ENCODE assay signal across 1 cellular context in the genomic region with DNA sequence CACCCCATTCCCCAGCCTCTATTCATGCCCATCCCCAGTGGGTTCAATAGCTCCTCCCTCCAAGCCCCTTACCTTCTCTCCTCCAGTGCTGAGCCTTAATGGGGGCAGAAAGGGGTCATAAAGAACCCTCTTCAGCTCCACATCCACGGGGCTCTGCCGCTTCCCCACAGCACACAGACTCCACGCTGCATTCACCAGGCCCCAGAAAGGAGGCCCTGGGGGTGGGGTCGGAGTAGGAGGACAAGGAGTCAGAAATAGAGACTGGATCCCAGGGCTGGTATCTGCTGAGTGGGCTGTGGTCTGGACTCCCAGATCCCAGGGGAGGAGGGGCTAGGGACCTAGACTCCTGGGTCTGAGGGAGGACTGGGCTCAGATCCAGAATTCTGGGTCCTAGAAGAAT.
TF ChIP-seq lines count a peak whose summit lies in the region.

No MANE protein-coding gene starts in this region.

TF ChIP-seq in GM23338, 12 proteins besides CTCF, POLR2A, EP300 and RAD21 (continued from another document):
- TF ChIP-seq, protein P1, sequence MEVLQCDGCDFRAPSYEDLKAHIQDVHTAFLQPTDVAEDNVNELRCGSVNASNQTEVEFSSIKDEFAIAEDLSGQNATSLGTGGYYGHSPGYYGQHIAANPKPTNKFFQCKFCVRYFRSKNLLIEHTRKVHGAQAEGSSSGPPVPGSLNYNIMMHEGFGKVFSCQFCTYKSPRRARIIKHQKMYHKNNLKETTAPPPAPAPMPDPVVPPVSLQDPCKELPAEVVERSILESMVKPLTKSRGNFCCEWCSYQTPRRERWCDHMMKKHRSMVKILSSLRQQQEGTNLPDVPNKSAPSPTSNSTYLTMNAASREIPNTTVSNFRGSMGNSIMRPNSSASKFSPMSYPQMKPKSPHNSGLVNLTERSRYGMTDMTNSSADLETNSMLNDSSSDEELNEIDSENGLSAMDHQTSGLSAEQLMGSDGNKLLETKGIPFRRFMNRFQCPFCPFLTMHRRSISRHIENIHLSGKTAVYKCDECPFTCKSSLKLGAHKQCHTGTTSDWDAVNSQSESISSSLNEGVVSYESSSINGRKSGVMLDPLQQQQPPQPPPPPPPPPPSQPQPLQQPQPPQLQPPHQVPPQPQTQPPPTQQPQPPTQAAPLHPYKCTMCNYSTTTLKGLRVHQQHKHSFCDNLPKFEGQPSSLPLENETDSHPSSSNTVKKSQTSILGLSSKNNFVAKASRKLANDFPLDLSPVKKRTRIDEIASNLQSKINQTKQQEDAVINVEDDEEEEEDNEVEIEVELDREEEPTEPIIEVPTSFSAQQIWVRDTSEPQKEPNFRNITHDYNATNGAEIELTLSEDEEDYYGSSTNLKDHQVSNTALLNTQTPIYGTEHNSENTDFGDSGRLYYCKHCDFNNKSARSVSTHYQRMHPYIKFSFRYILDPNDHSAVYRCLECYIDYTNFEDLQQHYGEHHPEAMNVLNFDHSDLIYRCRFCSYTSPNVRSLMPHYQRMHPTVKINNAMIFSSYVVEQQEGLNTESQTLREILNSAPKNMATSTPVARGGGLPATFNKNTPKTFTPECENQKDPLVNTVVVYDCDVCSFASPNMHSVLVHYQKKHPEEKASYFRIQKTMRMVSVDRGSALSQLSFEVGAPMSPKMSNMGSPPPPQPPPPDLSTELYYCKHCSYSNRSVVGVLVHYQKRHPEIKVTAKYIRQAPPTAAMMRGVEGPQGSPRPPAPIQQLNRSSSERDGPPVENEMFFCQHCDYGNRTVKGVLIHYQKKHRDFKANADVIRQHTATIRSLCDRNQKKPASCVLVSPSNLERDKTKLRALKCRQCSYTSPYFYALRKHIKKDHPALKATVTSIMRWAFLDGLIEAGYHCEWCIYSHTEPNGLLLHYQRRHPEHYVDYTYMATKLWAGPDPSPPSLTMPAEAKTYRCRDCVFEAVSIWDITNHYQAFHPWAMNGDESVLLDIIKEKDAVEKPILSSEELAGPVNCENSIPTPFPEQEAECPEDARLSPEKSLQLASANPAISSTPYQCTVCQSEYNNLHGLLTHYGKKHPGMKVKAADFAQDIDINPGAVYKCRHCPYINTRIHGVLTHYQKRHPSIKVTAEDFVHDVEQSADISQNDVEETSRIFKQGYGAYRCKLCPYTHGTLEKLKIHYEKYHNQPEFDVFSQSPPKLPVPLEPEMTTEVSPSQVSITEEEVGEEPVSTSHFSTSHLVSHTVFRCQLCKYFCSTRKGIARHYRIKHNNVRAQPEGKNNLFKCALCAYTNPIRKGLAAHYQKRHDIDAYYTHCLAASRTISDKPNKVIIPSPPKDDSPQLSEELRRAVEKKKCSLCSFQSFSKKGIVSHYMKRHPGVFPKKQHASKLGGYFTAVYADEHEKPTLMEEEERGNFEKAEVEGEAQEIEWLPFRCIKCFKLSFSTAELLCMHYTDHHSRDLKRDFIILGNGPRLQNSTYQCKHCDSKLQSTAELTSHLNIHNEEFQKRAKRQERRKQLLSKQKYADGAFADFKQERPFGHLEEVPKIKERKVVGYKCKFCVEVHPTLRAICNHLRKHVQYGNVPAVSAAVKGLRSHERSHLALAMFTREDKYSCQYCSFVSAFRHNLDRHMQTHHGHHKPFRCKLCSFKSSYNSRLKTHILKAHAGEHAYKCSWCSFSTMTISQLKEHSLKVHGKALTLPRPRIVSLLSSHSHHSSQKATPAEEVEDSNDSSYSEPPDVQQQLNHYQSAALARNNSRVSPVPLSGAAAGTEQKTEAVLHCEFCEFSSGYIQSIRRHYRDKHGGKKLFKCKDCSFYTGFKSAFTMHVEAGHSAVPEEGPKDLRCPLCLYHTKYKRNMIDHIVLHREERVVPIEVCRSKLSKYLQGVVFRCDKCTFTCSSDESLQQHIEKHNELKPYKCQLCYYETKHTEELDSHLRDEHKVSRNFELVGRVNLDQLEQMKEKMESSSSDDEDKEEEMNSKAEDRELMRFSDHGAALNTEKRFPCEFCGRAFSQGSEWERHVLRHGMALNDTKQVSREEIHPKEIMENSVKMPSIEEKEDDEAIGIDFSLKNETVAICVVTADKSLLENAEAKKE (CRISPR knock-in tag; IDR thresholded peaks at IDR 0.05), result no peak
- TF ChIP-seq CREB1 (CRISPR knock-in tag; IDR thresholded peaks at IDR 0.05; ENCODE audit: low read depth) (no peak), ZNF331 (CRISPR knock-in tag; IDR thresholded peaks at IDR 0.05; ENCODE audit: low read depth) (no peak), ZNF114 (CRISPR knock-in tag; IDR thresholded peaks at IDR 0.05) (no peak)
